In the genomic region with DNA sequence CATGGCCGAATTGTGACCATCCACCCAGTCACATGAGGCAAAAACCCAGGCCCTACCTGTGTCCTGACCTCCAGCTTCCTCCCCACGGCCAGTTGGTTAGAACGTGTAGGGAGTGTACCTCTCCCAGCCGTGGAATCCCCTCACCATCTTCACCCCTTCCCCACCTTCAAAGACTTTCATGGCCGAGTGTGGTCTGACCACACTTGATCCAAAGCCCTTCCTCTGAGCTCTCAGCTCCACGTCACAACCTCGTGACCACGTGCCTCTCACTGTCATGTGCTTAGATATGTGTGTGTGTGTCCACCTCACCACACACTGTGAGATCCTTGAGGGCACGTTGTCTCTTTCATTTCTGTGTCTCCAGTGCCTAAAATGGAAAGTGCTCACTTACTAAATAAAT, we compare ENCODE assay signal across 9 cellular contexts. TPM values are rescaled to one million over a fixed set of nuclear protein-coding genes. Genes with fewer than 3 reads are reported as not detected.
DNase-seq lines count a peak whose midpoint lies in the region; ATAC-seq and TF ChIP-seq lines count a peak whose summit lies in the region.
"Had no signal": no experiment of that assay in that cellular context is flagged by ENCODE, and none has a peak within 500 bp of the region (broad histone marks: within the 10 kb centered on the region; RNA-seq: fewer than 3 reads in every experiment).

No MANE protein-coding gene starts in this region.

- peak overlapping the region; percentile 78 for H3K4me2 ChIP-seq in Karpas-422 (ENCODE audit: low read depth, low read length, poor library complexity, severe bottlenecking)

- no peaks in the 10 kb centered on the region for H3K9me2 ChIP-seq in Karpas-422 (replicated peaks; ENCODE audit: insufficient read depth, low read length)

- H3K27ac Mint-ChIP-seq in activated naive CD4-positive, alpha-beta T cell treated with anti-CD3 and anti-CD28 coated beads, Interleukin-2, amount 50 U/mL, for 72 hours, result peak overlapping the region; percentile 51 to 83
- peak overlapping the region; percentile 98 for H3K27ac Mint-ChIP-seq in stimulated activated naive CD8-positive, alpha-beta T cell treated with anti-CD3 and anti-CD28 coated beads, Interleukin-15, Interleukin-2, amounts not matched to agents 100 ng/mL and 50 ng/mL, for 24 hours
- no peak overlapping the region for H3K27ac Mint-ChIP-seq in HFFc6

- no peaks in the 10 kb centered on the region for H3K27me3 ChIP-seq in Karpas-422 (ENCODE audit: low read length)

- H3K27ac ChIP-seq in Karpas-422 (ENCODE audit: low read length), result peak overlapping the region; percentile 98

- H3K4me3 Mint-ChIP-seq in stimulated activated naive CD8-positive, alpha-beta T cell treated with anti-CD3 and anti-CD28 coated beads, Interleukin-15, Interleukin-2, amounts not matched to agents 100 ng/mL and 50 ng/mL, for 24 hours, result peak overlapping the region; percentile 30
- no peak overlapping the region for H3K4me3 Mint-ChIP-seq in HFFc6

- peak in 1 of 2 donors; percentile 38 for ATAC-seq in activated naive CD4-positive, alpha-beta T cell treated with anti-CD3 and anti-CD28 coated beads, Interleukin-2, amount 50 U/mL, for 72 hours
- ATAC-seq in HG03139 (IDR thresholded peaks at IDR 0.05; ENCODE audit: unreplicated experiment), result no peak

- DNase-seq in activated T-cell treated with anti-CD3 and anti-CD28 coated beads for 4 hours (peak; percentile 25), Karpas-422 (peak; percentile 83), NCI-H345 (lab: John Stamatoyannopoulos, UW) (no peak), HFFc6 (no peak)
- no peak for DNase-seq in activated T-cell treated with anti-CD3 and anti-CD28 coated beads, Interleukin-2, amount 50 U/mL, for 1 hour
- DNase-seq in activated naive CD4-positive, alpha-beta T cell treated with anti-CD3 and anti-CD28 coated beads, Interleukin-2, amount 50 U/mL, for 72 hours (ENCODE audit: low spot score in 2 of 2), result peak in 1 of 2 donors; percentile 71
- DNase-seq: NCI-H69 had no signal

- H3K4me1 Mint-ChIP-seq in stimulated activated naive CD8-positive, alpha-beta T cell treated with anti-CD3 and anti-CD28 coated beads, Interleukin-15, Interleukin-2, amounts not matched to agents 100 ng/mL and 50 ng/mL, for 24 hours (ENCODE audit: low read depth), result peaks cover 94% of the 10 kb centered on the region
- H3K4me1 Mint-ChIP-seq in HFFc6 (ENCODE audit: low read depth), result peaks cover 34% of the 10 kb centered on the region

- H3K36me3 Mint-ChIP-seq in activated naive CD4-positive, alpha-beta T cell treated with anti-CD3 and anti-CD28 coated beads, Interleukin-2, amount 50 U/mL, for 72 hours, result peaks cover 0 to 12% of the 10 kb centered on the region in 2 donors
- H3K36me3 Mint-ChIP-seq in stimulated activated naive CD8-positive, alpha-beta T cell treated with anti-CD3 and anti-CD28 coated beads, Interleukin-15, Interleukin-2, amounts not matched to agents 100 ng/mL and 50 ng/mL, for 24 hours (ENCODE audit: low read depth), result peaks cover 7% of the 10 kb centered on the region
- H3K36me3 Mint-ChIP-seq in HFFc6 (ENCODE audit: low read depth), result no peaks in the 10 kb centered on the region

- H3K79me2 ChIP-seq in Karpas-422 (ENCODE audit: low read length), result peaks cover 31% of the 10 kb centered on the region

- H3K36me3 ChIP-seq in Karpas-422 (ENCODE audit: insufficient read depth, low read length), result peaks cover 27% of the 10 kb centered on the region

- H3K4me3 ChIP-seq in Karpas-422 (ENCODE audit: low read length), result peak overlapping the region; percentile 80

- H3K9ac ChIP-seq in Karpas-422 (ENCODE audit: low read length), result peak overlapping the region; percentile 82

- peaks cover 83% of the 10 kb centered on the region for H3K4me1 ChIP-seq in Karpas-422 (ENCODE audit: low read length)

- H4K20me1 ChIP-seq in Karpas-422 (ENCODE audit: insufficient read depth, low read depth, low read length), result no peaks in the 10 kb centered on the region

- H3K9me3 ChIP-seq in Karpas-422 (ENCODE audit: low read length), result no peaks in the 10 kb centered on the region

- no peaks in the 10 kb centered on the region for H3K27me3 Mint-ChIP-seq in stimulated activated naive CD8-positive, alpha-beta T cell treated with anti-CD3 and anti-CD28 coated beads, Interleukin-15, Interleukin-2, amounts not matched to agents 100 ng/mL and 50 ng/mL, for 24 hours
- H3K27me3 Mint-ChIP-seq in HFFc6 (ENCODE audit: insufficient read depth), result peaks cover 9% of the 10 kb centered on the region

- H2AFZ ChIP-seq in Karpas-422 (ENCODE audit: low read length), result no peak overlapping the region

- peaks cover 3 to 4% of the 10 kb centered on the region in 2 donors for H3K9me3 Mint-ChIP-seq in activated naive CD4-positive, alpha-beta T cell treated with anti-CD3 and anti-CD28 coated beads, Interleukin-2, amount 50 U/mL, for 72 hours
- H3K9me3 Mint-ChIP-seq in stimulated activated naive CD8-positive, alpha-beta T cell treated with anti-CD3 and anti-CD28 coated beads, Interleukin-15, Interleukin-2, amounts not matched to agents 100 ng/mL and 50 ng/mL, for 24 hours, result no peaks in the 10 kb centered on the region
- no peaks in the 10 kb centered on the region for H3K9me3 Mint-ChIP-seq in HFFc6

- no peak for TF ChIP-seq CTCF in HFFc6 (IDR thresholded peaks at IDR 0.05)

RNA-seq across cellular contexts. Expression of gene UBE2L5, which starts 48.6 kb away (rescaled TPM):
- not detected in 2 replicates for total RNA-seq in Karpas-422 (2014; rRNA removed; shearing (Covaris generic); ENCODE audit: low replicate concordance)
- under 1 TPM in 1 of 2 donors, not detected in 1; 0.25 TPM for total RNA-seq in activated naive CD4-positive, alpha-beta T cell treated with anti-CD3 and anti-CD28 coated beads, Interleukin-2, amount 50 U/mL, for 72 hours
- under 1 TPM in 1 of 6 experiments, not detected in 5; 0.21 TPM for total RNA-seq in HFFc6 (2021; fragmentation: NEBNext Ultra II Directional; extraction: Animal tissue kit (Norgen Biotek cat#: 25700))

Comparison
In these comparisons a context has a peak if more than half of its experiments do, and no peak if none do; other contexts are left out.
1. DNase-seq: peak in activated T-cell treated with anti-CD3 and anti-CD28 coated beads for 4 hours (single experiment) and Karpas-422 (single experiment); none in activated T-cell treated with anti-CD3 and anti-CD28 coated beads, Interleukin-2, amount 50 U/mL, for 1 hour (single experiment), NCI-H345 (single experiment) and HFFc6 (single experiment).